ENCODE assay signal across 23 cellular contexts in genomic region chr17:7702776-7703175, GRCh38. TPM values are rescaled to one million over a fixed set of nuclear protein-coding genes. Genes with fewer than 3 reads are reported as not detected.
"Had no signal": no experiment of that assay in that cellular context is flagged by ENCODE, and none has a peak within 500 bp of the region (broad histone marks: within the 10 kb centered on the region; RNA-seq: fewer than 3 reads in every experiment).

No MANE protein-coding gene starts in this region.

- H3K9me3 ChIP-seq: sigmoid colon, transverse colon had no signal

- H3K4me3 Mint-ChIP-seq: activated CD4-positive, alpha-beta memory T cell treated with anti-CD3 and anti-CD28 coated beads for 36 hours; activated naive CD4-positive, alpha-beta T cell treated with anti-CD3 and anti-CD28 coated beads for 36 hours; activated naive CD8-positive, alpha-beta T cell treated with anti-CD3 and anti-CD28 coated beads, Interleukin-2, amount 10 ng/mL, durations not matched to agents 7 days and 5 days; memory B cell; stimulated activated naive B cell treated with anti-CD40 and anti-IgM and Interleukin-4, amounts not matched to agents 10 μg/mL and 1 μg/mL and 100 μg/mL, for 72 hours; T-helper 1 cell treated with Interleukin-12 subunit alpha and Interleukin-12 subunit beta and Interleukin-4 antibody, amounts not matched to agents 30 μg/mL and 1 μg/mL, for 36 hours had no signal

- DNase-seq: activated CD4-positive, CD25-positive, alpha-beta regulatory T cell; activated naive CD4-positive, alpha-beta T cell treated with anti-CD3 and anti-CD28 coated beads for 36 hours; activated naive CD8-positive, alpha-beta T cell treated with anti-CD3 and anti-CD28 coated beads, Interleukin-2, amount 10 ng/mL, durations not matched to agents 7 days and 5 days; activated T-cell treated with anti-CD3 and anti-CD28 coated beads, Interleukin-2, amount 50 U/mL, for 48 hours; amniotic stem cell; cerebellar nuclear complex; cortex of kidney; foreskin melanocyte; left colon; sigmoid colon; stimulated activated CD4-positive, alpha-beta T cell treated with anti-CD3 and anti-CD28 coated beads, Interleukin-2, amount 100 ng/mL, for 48 hours; stimulated activated CD8-positive, alpha-beta memory T cell treated with anti-CD3 and anti-CD28 coated beads, Interleukin-4, amount 100 ng/mL, for 48 hours; stimulated activated naive B cell treated with anti-CD40 and anti-IgM and Interleukin-4, amounts not matched to agents 10 μg/mL and 1 μg/mL and 100 μg/mL, for 72 hours; transverse colon had no signal

- FAIRE-seq: endometrium, keratinocyte had no signal

- H3K4me3 ChIP-seq: sigmoid colon, smooth muscle cell, transverse colon had no signal

- H3K27ac ChIP-seq: sigmoid colon, transverse colon had no signal

- H3K9me3 Mint-ChIP-seq: activated CD4-positive, alpha-beta memory T cell treated with anti-CD3 and anti-CD28 coated beads for 36 hours; activated naive CD4-positive, alpha-beta T cell treated with anti-CD3 and anti-CD28 coated beads for 36 hours; activated naive CD8-positive, alpha-beta T cell treated with anti-CD3 and anti-CD28 coated beads, Interleukin-2, amount 10 ng/mL, durations not matched to agents 7 days and 5 days; memory B cell; nephron; stimulated activated naive B cell treated with anti-CD40 and anti-IgM and Interleukin-4, amounts not matched to agents 10 μg/mL and 1 μg/mL and 100 μg/mL, for 72 hours; T-helper 1 cell treated with Interleukin-12 subunit alpha and Interleukin-12 subunit beta and Interleukin-4 antibody, amounts not matched to agents 30 μg/mL and 1 μg/mL, for 36 hours had no signal

- H3K27ac Mint-ChIP-seq: activated CD4-positive, alpha-beta memory T cell treated with anti-CD3 and anti-CD28 coated beads for 36 hours; activated naive CD4-positive, alpha-beta T cell treated with anti-CD3 and anti-CD28 coated beads for 36 hours; activated naive CD8-positive, alpha-beta T cell treated with anti-CD3 and anti-CD28 coated beads, Interleukin-2, amount 10 ng/mL, durations not matched to agents 7 days and 5 days; stimulated activated naive B cell treated with anti-CD40 and anti-IgM and Interleukin-4, amounts not matched to agents 10 μg/mL and 1 μg/mL and 100 μg/mL, for 72 hours; T-helper 1 cell treated with Interleukin-12 subunit alpha and Interleukin-12 subunit beta and Interleukin-4 antibody, amounts not matched to agents 30 μg/mL and 1 μg/mL, for 36 hours had no signal

RNA-seq across cellular contexts. Expression of gene EFNB3, which starts 2.2 kb away (rescaled TPM):
- total RNA-seq: activated CD4-positive, alpha-beta memory T cell treated with anti-CD3 and anti-CD28 coated beads for 36 hours; activated naive CD4-positive, alpha-beta T cell treated with anti-CD3 and anti-CD28 coated beads for 36 hours; activated naive CD8-positive, alpha-beta T cell treated with anti-CD3 and anti-CD28 coated beads, Interleukin-2, amount 10 ng/mL, durations not matched to agents 7 days and 5 days; mononuclear cell had no signal

RNA-seq across cellular contexts. Expression of gene DNAH2, which starts 14.8 kb away (rescaled TPM):
- total RNA-seq: activated CD4-positive, alpha-beta memory T cell treated with anti-CD3 and anti-CD28 coated beads for 36 hours; activated naive CD4-positive, alpha-beta T cell treated with anti-CD3 and anti-CD28 coated beads for 36 hours; activated naive CD8-positive, alpha-beta T cell treated with anti-CD3 and anti-CD28 coated beads, Interleukin-2, amount 10 ng/mL, durations not matched to agents 7 days and 5 days; smooth muscle cell had no signal
- polyA plus RNA-seq: smooth muscle cell had no signal

RNA-seq across cellular contexts. Expression of gene ATP1B2, which starts 52.0 kb away (rescaled TPM):
- total RNA-seq: mononuclear cell, myocyte had no signal
- polyA plus RNA-seq: keratinocyte had no signal
